Comparison of ENCODE assay signal across 34 cellular contexts in the genomic region with DNA sequence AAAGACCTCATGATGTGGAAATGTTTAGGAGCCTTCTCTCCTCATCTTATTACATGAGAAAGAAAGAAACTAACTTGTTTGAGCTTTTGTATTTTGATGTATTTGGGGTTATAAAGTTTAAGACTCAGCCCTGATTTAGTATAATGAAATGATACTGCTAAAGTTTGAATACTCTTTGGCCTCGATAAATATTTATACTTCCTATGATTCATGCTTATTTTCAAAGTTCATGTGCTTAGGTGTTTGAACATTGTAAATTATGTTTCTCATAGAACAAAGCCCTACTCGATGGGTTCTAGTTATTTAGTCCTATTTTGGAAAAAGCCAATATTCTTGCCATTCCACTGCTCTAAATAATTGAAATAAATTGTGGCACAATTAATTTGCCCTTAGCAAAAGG.
"Had no signal": no experiment of that assay in that cellular context is flagged by ENCODE, and none has a peak within 500 bp of the region (broad histone marks: within the 10 kb centered on the region; RNA-seq: fewer than 3 reads in every experiment).

No MANE protein-coding gene starts in this region.

- H3K27me3 ChIP-seq: MG63 had no signal

- H3K4me2 ChIP-seq: KMS-11 had no signal

- H3K36me3 ChIP-seq: MG63 had no signal

- H3K4me3 ChIP-seq: MG63 had no signal

- H3K27ac ChIP-seq: KMS-11 had no signal

- DNase-seq: Karpas-422, Kasumi-1, MG63, MM.1S, MV-4-11, NCI-H1048, NCI-H1092, NCI-H1092 treated with DMSO at 0.1 percent for 48 hours, NCI-H1105, NCI-H1105 treated with DMSO at 0.1 percent for 48 hours, NCI-H1417, NCI-H1417 treated with DMSO at 0.1 percent for 48 hours, NCI-H1436, NCI-H1436 treated with DMSO at 0.1 percent for 48 hours, NCI-H146, NCI-H1694, NCI-H1694 treated with DMSO at 0.1 percent for 48 hours, NCI-H187, NCI-H187 treated with DMSO at 0.1 percent for 48 hours, NCI-H1930, NCI-H2029, NCI-H2029 treated with DMSO at 0.1 percent for 48 hours, NCI-H2081, NCI-H2081 treated with DMSO at 0.1 percent for 48 hours, NCI-H2107, NCI-H2171, NCI-H2171 treated with DMSO at 0.1 percent for 48 hours, NCI-H2227 treated with DMSO at 0.1 percent for 48 hours, NCI-H226, NCI-H345, NCI-H446, NCI-H446 treated with DMSO at 0.1 percent for 48 hours, NCI-H510A had no signal

- H3K9ac ChIP-seq: KMS-11 had no signal

- H3K9me3 ChIP-seq: MG63 had no signal
